ENCODE assay signal across 23 cellular contexts in genomic region chr19:31478241-31478640, GRCh38.
"Had no signal": no experiment of that assay in that cellular context is flagged by ENCODE, and none has a peak within 500 bp of the region (broad histone marks: within the 10 kb centered on the region; RNA-seq: fewer than 3 reads in every experiment).

No MANE protein-coding gene starts in this region.

- H3K27me3 ChIP-seq: MG63, SJCRH30 had no signal

- H3K27ac ChIP-seq: SJCRH30 had no signal

- ATAC-seq: HepG2, Right ventricle myocardium inferior, SK-N-SH treated with all-trans-retinoic acid at 6 μM for 48 hours had no signal

- H3K36me3 ChIP-seq: MG63, SJCRH30 had no signal

- H3K4me1 ChIP-seq: SJCRH30 had no signal

- H3K9me3 ChIP-seq: MG63, SJCRH30 had no signal

- H3K4me3 ChIP-seq: MG63, SJCRH30 had no signal

- DNase-seq: IMR-90, Karpas-422, KG1, MG63, NCI-H1092, NCI-H1105 treated with DMSO at 0.1 percent for 48 hours, NCI-H1417 treated with DMSO at 0.1 percent for 48 hours, NCI-H146, NCI-H1694 treated with DMSO at 0.1 percent for 48 hours, NCI-H1930, NCI-H2081, NCI-H2107, NCI-H2227 treated with DMSO at 0.1 percent for 48 hours, NCI-H510A, NCI-H524 treated with DMSO at 0.1 percent for 48 hours, NCI-H69, NCI-H774, RPMI8226, SHP77 treated with DMSO at 0.1 percent for 48 hours, SJCRH30 had no signal
